Comparison of ENCODE assay signal across 15 cellular contexts in the genomic region with DNA sequence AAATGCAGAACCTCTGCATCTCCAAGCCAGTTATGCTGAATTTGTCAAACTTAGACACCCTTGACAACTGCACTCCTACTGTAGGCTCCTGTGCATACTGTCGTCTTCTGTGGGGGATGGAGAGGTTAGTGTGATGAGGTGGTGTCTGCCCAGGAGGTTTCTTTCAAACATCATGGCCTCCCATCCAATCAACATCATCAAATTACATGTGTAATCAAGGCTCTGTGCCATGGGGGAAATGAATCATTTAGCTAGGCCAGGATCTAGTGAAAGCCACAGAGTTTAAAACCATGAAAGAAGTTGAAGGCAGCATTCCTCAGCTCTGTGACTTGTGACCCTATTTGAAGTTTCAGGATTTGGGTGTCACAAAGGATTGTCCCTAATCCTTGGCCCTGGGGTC.
DNase-seq lines count a peak whose midpoint lies in the region; ATAC-seq, FAIRE-seq and TF ChIP-seq lines count a peak whose summit lies in the region.
"Had no signal": no experiment of that assay in that cellular context is flagged by ENCODE, and none has a peak within 500 bp of the region (broad histone marks: within the 10 kb centered on the region; RNA-seq: fewer than 3 reads in every experiment).

No MANE protein-coding gene starts in this region.

- H3K4me3 Mint-ChIP-seq in HFFc6 = peak overlapping the region; percentile 60
- H3K4me3 Mint-ChIP-seq in astrocyte (ENCODE audit: unreplicated experiment) = no peak overlapping the region
- H3K4me3 Mint-ChIP-seq in H9 = no peak overlapping the region
- H3K4me3 Mint-ChIP-seq: activated CD8-positive, alpha-beta T cell treated with anti-CD3 and anti-CD28 coated beads, Interleukin-2, amount 10 ng/mL, durations not matched to agents 7 days and 5 days; brain; memory B cell had no signal

- peaks cover 40% of the 10 kb centered on the region for H3K4me1 Mint-ChIP-seq in HFFc6 (ENCODE audit: low read depth)
- H3K4me1 Mint-ChIP-seq in astrocyte (ENCODE audit: low read depth, unreplicated experiment) = peaks cover 9% of the 10 kb centered on the region
- peaks cover 6 to 10% of the 10 kb centered on the region in 2 experiments for H3K4me1 Mint-ChIP-seq in H9
- H3K4me1 Mint-ChIP-seq: brain, memory B cell had no signal

- H3K27ac ChIP-seq in astrocyte (ENCODE audit: low read depth, low read length) (peak overlapping the region; percentile 63), H9 (ENCODE audit: insufficient read length, low read depth, low read length) (no peak overlapping the region)
- H3K27ac ChIP-seq: neutrophil, stomach had no signal

- H3K23ac ChIP-seq in H9 (ENCODE audit: insufficient read length, low read depth, low read length) = no peak overlapping the region

- H2BK15ac ChIP-seq in H9 (ENCODE audit: low read depth, low read length) = no peak overlapping the region

- H3K9me3 ChIP-seq in astrocyte (ENCODE audit: insufficient read depth, low read depth, low read length) = no peaks in the 10 kb centered on the region
- H3K9me3 ChIP-seq in H9 (ENCODE audit: control insufficient read depth, low read depth, low read length) = no peaks in the 10 kb centered on the region
- H3K9me3 ChIP-seq: neutrophil had no signal

- H3K4me1 ChIP-seq in astrocyte (ENCODE audit: insufficient read depth, low read length) (peaks cover 17% of the 10 kb centered on the region), H9 (ENCODE audit: insufficient read depth, low read length) (no peaks in the 10 kb centered on the region)
- H3K4me1 ChIP-seq: stomach had no signal

- H4K91ac ChIP-seq in H9 (ENCODE audit: insufficient read length, low read depth, low read length) = no peak overlapping the region

- H3K9ac ChIP-seq in astrocyte (ENCODE audit: low read length) (peak overlapping the region; percentile 14), H9 (ENCODE audit: extremely low read depth, insufficient read length, low read length) (no peak overlapping the region)

- no peak overlapping the region for H2BK5ac ChIP-seq in H9 (ENCODE audit: insufficient read length, low read length)

- H4K8ac ChIP-seq in H9 (replicated peaks; ENCODE audit: insufficient read length, low read depth, low read length) = no peak overlapping the region

- H3K14ac ChIP-seq in H9 (ENCODE audit: insufficient read depth, low read length) = no peak overlapping the region

- peak; percentile 87 for FAIRE-seq in astrocyte (lab: Jason Lieb, UNC)
- FAIRE-seq: A204.1 had no signal

- ATAC-seq in GM21447 (IDR thresholded peaks at IDR 0.05; ENCODE audit: unreplicated experiment) = no peak
- ATAC-seq: activated CD8-positive, alpha-beta T cell treated with anti-CD3 and anti-CD28 coated beads, Interleukin-2, amount 10 ng/mL, durations not matched to agents 7 days and 5 days had no signal

- no peak overlapping the region for H2BK12ac ChIP-seq in H9 (ENCODE audit: insufficient read length, low read depth, low read length)

- H4K5ac ChIP-seq in H9 (ENCODE audit: insufficient read length, low read depth, low read length) = no peak overlapping the region

- H3K9me3 Mint-ChIP-seq in HFFc6 (no peaks in the 10 kb centered on the region), astrocyte (ENCODE audit: unreplicated experiment) (no peaks in the 10 kb centered on the region), H9 (no peaks in the 10 kb centered on the region)
- H3K9me3 Mint-ChIP-seq: brain had no signal

- DNase-seq in A172 (ENCODE audit: low spot score) (peak; percentile 74), HFFc6 (peak; percentile 80), astrocyte (ENCODE audit: low read depth) (peak; percentile 95), foreskin fibroblast (peak; percentile 83 to 89), middle frontal gyrus (ENCODE audit: extremely low spot score, low spot score) (no peak), hippocampal formation (lab: John Stamatoyannopoulos, UW) (no peak), H9 (no peak)
- DNase-seq: activated CD8-positive, alpha-beta T cell treated with anti-CD3 and anti-CD28 coated beads, Interleukin-2, amount 10 ng/mL, durations not matched to agents 7 days and 5 days; stomach had no signal

- no peak overlapping the region for H3K18ac ChIP-seq in H9 (ENCODE audit: insufficient read length, low read depth, low read length)

- no peaks in the 10 kb centered on the region for H3K79me1 ChIP-seq in H9 (ENCODE audit: insufficient read depth, low read depth, low read length, poor library complexity, severe bottlenecking)

- H3K27me3 Mint-ChIP-seq in HFFc6 (ENCODE audit: insufficient read depth) (peaks cover 6% of the 10 kb centered on the region; the same call in 1 of the 2 replicates), astrocyte (ENCODE audit: low read depth, unreplicated experiment) (no peaks in the 10 kb centered on the region), H9 (ENCODE audit: low read depth) (no peaks in the 10 kb centered on the region)
- H3K27me3 Mint-ChIP-seq: brain, memory B cell had no signal

- H3K4me3 ChIP-seq in astrocyte (ENCODE audit: insufficient read depth, low read depth, low read length) (no peak overlapping the region), foreskin fibroblast (ENCODE audit: low read depth in 1 of 2, low read length in 2 of 2) (no peak overlapping the region)
- H3K4me3 ChIP-seq: stomach had no signal

- H3K79me2 ChIP-seq in astrocyte (ENCODE audit: insufficient read depth, low read length) (no peaks in the 10 kb centered on the region), H9 (ENCODE audit: insufficient read depth, low read length) (no peaks in the 10 kb centered on the region)

- no peak overlapping the region for H3K56ac ChIP-seq in H9 (ENCODE audit: insufficient read length, low read depth, low read length)

- H3K27me3 ChIP-seq in astrocyte (ENCODE audit: insufficient read depth, low read length) = no peaks in the 10 kb centered on the region
- no peaks in the 10 kb centered on the region for H3K27me3 ChIP-seq in H9 (ENCODE audit: insufficient read depth, low read length)
- H3K27me3 ChIP-seq: neutrophil, stomach had no signal

- no peaks in the 10 kb centered on the region for H3K23me2 ChIP-seq in H9 (ENCODE audit: insufficient read length, low read depth, low read length, poor library complexity, severe bottlenecking)

- H4K20me1 ChIP-seq in astrocyte (ENCODE audit: insufficient read depth, low read length) (no peaks in the 10 kb centered on the region), H9 (ENCODE audit: control insufficient read depth, insufficient read depth, insufficient read length) (no peaks in the 10 kb centered on the region)

- TF ChIP-seq CTCF in HFFc6 (IDR thresholded peaks at IDR 0.05) (no peak), astrocyte (IDR thresholded peaks at IDR 0.05; ENCODE audit: insufficient read depth, low read depth, low read length) (no peak), foreskin fibroblast (IDR thresholded peaks at IDR 0.05; ENCODE audit: low read depth, low read length) (no peak), H9 (conservative IDR thresholded peaks at IDR 0.05) (no peak)

- peak overlapping the region; percentile 78 for H3K27ac Mint-ChIP-seq in HFFc6
- no peak overlapping the region for H3K27ac Mint-ChIP-seq in astrocyte (ENCODE audit: unreplicated experiment)
- H3K27ac Mint-ChIP-seq in H9 = peak overlapping the region in 1 of 3 experiments; percentile 42; a peak in 1 of 7 replicates
- H3K27ac Mint-ChIP-seq: activated CD8-positive, alpha-beta T cell treated with anti-CD3 and anti-CD28 coated beads, Interleukin-2, amount 10 ng/mL, durations not matched to agents 7 days and 5 days; activated T-helper 2 cell treated with anti-CD3 and anti-CD28 coated beads, Interferon-gamma antibody, Interleukin-2, Interleukin-4, amounts not matched to agents 10 μg/mL and 5 μg/mL and 100 μg/mL, durations not matched to agents 14 hours and 24 hours and 36 hours; brain; memory B cell had no signal

- H2AK5ac ChIP-seq in H9 (ENCODE audit: insufficient read length, low read length) = no peak overlapping the region

- H2AFZ ChIP-seq in astrocyte (ENCODE audit: low read depth, low read length) (peak overlapping the region; percentile 49), H9 (ENCODE audit: low read length) (no peak overlapping the region)

- whole genome bisulfite sequencing in H9 (ENCODE audit: extremely low coverage, insufficient read length, low lambda C conversion rate) = no CpG with 5 or more reads among the region's 1 CpG

- no peak overlapping the region for H3T11ph ChIP-seq in H9 (ENCODE audit: low read length)

- peak overlapping the region; percentile 12 for H3K4me2 ChIP-seq in astrocyte (ENCODE audit: low read length)
- no peak overlapping the region for H3K4me2 ChIP-seq in H9 (ENCODE audit: insufficient read depth, insufficient read length, low read length)

- no peaks in the 10 kb centered on the region for H3K36me3 ChIP-seq in astrocyte (ENCODE audit: insufficient read depth, low read length)
- H3K36me3 ChIP-seq: neutrophil had no signal

- H3K4ac ChIP-seq in H9 (ENCODE audit: low read depth, low read length) = no peak overlapping the region

- peaks cover 36% of the 10 kb centered on the region for H3K36me3 Mint-ChIP-seq in HFFc6 (ENCODE audit: low read depth)
- H3K36me3 Mint-ChIP-seq in astrocyte (ENCODE audit: low read depth, unreplicated experiment) = peaks cover 43% of the 10 kb centered on the region
- peaks cover 5 to 27% (median 24%) of the 10 kb centered on the region in 3 experiments; a peak in 6 of 7 replicates for H3K36me3 Mint-ChIP-seq in H9 (ENCODE audit: insufficient read depth in 1 of 3, low read depth in 3 of 3)
- H3K36me3 Mint-ChIP-seq: memory B cell had no signal

- no peak overlapping the region for H2BK120ac ChIP-seq in H9 (ENCODE audit: low read depth, low read length, poor library complexity, severe bottlenecking)

- no peak overlapping the region for H2BK20ac ChIP-seq in H9 (ENCODE audit: low read depth, low read length, poor library complexity, severe bottlenecking)

Comparison
In these comparisons a context has a peak if more than half of its experiments do, and no peak if none do; other contexts are left out.
1. DNase-seq: peak in A172 (single experiment), HFFc6 (single experiment), astrocyte (single experiment) and foreskin fibroblast (2 of 2); none in middle frontal gyrus (single experiment), hippocampal formation (0 of 2) and H9 (single experiment).